In genomic region chr2:132257592-132258202, GRCh38 we compare ENCODE assay signal across 7 cellular contexts.
DNase-seq lines count a peak whose midpoint lies in the region; ATAC-seq, FAIRE-seq and TF ChIP-seq lines count a peak whose summit lies in the region.
"Not testable (repeated sequence)": the region's sequence is repeated elsewhere in the genome, so short reads cannot be mapped to it uniquely, and the experiment has no call there.

No MANE protein-coding gene starts in this region.

- not testable (repeated sequence) for TF ChIP-seq POLR2A in GM12892 (IDR thresholded peaks at IDR 0.05; ENCODE audit: low read depth, low read length); breast epithelium (IDR thresholded peaks at IDR 0.05); esophagus muscularis mucosa (IDR thresholded peaks at IDR 0.05; ENCODE audit: low read depth); ovary (IDR thresholded peaks at IDR 0.05); spleen (IDR thresholded peaks at IDR 0.05)

- 4% methylated on average over 5 of the region's 55 CpGs for WGBS in esophagus muscularis mucosa
- 2 to 9% (median 5%) methylated on average over 35 to 55 of the region's 55 CpGs for WGBS in ovary, 3 donors
- 11 to 24% (median 13%) methylated on average over 47 to 55 of the region's 55 CpGs for WGBS in spleen, 5 donors

- not testable (repeated sequence) for H3K4me1 ChIP-seq in breast epithelium; ovary (ENCODE audit: insufficient read depth); spleen
- H3K4me1 ChIP-seq in esophagus muscularis mucosa, result peaks cover 9 to 17% (median 12%) of the 10 kb centered on the region in 4 donors

- intact Hi-C loops in breast epithelium (cut with DNase I; ENCODE audit: low total_unique reads); esophagus muscularis mucosa (cut with DNase I); ovary (cut with DNase I); spleen (cut with DNase I; ENCODE audit: low total_unique reads): not testable (repeated sequence)

- not testable (repeated sequence) for H3K36me3 ChIP-seq in breast epithelium, esophagus muscularis mucosa, ovary, spleen

- DNase-seq in GM12892 (ENCODE audit: insufficient read length); breast epithelium (ENCODE audit: low spot score in 2 of 2); esophagus muscularis mucosa (ENCODE audit: extremely low spot score): not testable (repeated sequence)
- DNase-seq in WTC11 (ENCODE audit: low spot score) (peak; percentile 34), ovary (peak in 1 of 5 donors; percentile 50), spleen (peak; percentile 61)

- POLR2A ChIA-PET in WTC11 (lab: Charles Lee), result not testable (repeated sequence)

- H3K4me1 Mint-ChIP-seq in WTC11, result not testable (repeated sequence)

- CTCF ChIA-PET in WTC11 (lab: Charles Lee), result interaction anchor here (1.2 kb wide), 2 partner anchors 10 to 91 kb away, joined by 4 read pairs; no protein-coding TSS in a partner anchor

- H3K4me3 Mint-ChIP-seq in WTC11, result peak overlapping the region; percentile 65

- peaks cover 0 to 14% of the 10 kb centered on the region in 2 donors for H3K27me3 ChIP-seq in breast epithelium
- peaks cover 0 to 60% (median 16%) of the 10 kb centered on the region in 4 donors for H3K27me3 ChIP-seq in esophagus muscularis mucosa
- H3K27me3 ChIP-seq in ovary, result not testable (repeated sequence)
- H3K27me3 ChIP-seq in spleen (replicated peaks in 1 of 7), result peaks cover 0 to 44% (median 21%) of the 10 kb centered on the region in 7 donors

- peak overlapping the region in 2 of 3 donors; percentile 45 to 67 for H3K4me3 ChIP-seq in breast epithelium
- H3K4me3 ChIP-seq in esophagus muscularis mucosa, result peak overlapping the region; percentile 5 to 25 (median 18)
- H3K4me3 ChIP-seq in ovary, result peak overlapping the region; percentile 9
- H3K4me3 ChIP-seq in spleen, result peak overlapping the region in 1 of 8 donors; percentile 39

- H3K36me3 Mint-ChIP-seq in WTC11, result peaks cover 11% of the 10 kb centered on the region

- H3K27ac ChIP-seq in breast epithelium; esophagus muscularis mucosa (replicated peaks in 1 of 4); ovary; spleen: not testable (repeated sequence)

- FAIRE-seq in GM12892 (lab: Jason Lieb, UNC) (peak; percentile 51), islet of Langerhans (lab: Jason Lieb, UNC) (peak; percentile 41)

- not testable (repeated sequence) for TF ChIP-seq EP300 in esophagus muscularis mucosa (IDR thresholded peaks at IDR 0.05); ovary (IDR thresholded peaks at IDR 0.05)

- peaks cover 26% of the 10 kb centered on the region for H3K27me3 Mint-ChIP-seq in WTC11 (ENCODE audit: low read depth)

- peak; percentile 46 for ATAC-seq in WTC11

- not testable (repeated sequence) for H3K9me3 Mint-ChIP-seq in WTC11

- TF ChIP-seq CTCF in WTC11 (IDR thresholded peaks at IDR 0.05); breast epithelium (IDR thresholded peaks at IDR 0.05); esophagus muscularis mucosa (IDR thresholded peaks at IDR 0.05); ovary (IDR thresholded peaks at IDR 0.05); spleen (IDR thresholded peaks at IDR 0.05 in 8 of 11, conservative IDR thresholded peaks at IDR 0.05 in 3 of 11): not testable (repeated sequence)

- H3K9me3 ChIP-seq in breast epithelium, esophagus muscularis mucosa, ovary: not testable (repeated sequence)
- H3K9me3 ChIP-seq in spleen, result peaks cover 0 to 56% (median 8%) of the 10 kb centered on the region in 8 donors

- not testable (repeated sequence) for H3K27ac Mint-ChIP-seq in WTC11
